In genomic region chr6:116730513-116730912, GRCh38 we compare ENCODE assay signal across 9 cellular contexts. TPM values are rescaled to one million over a fixed set of nuclear protein-coding genes. Genes with fewer than 3 reads are reported as not detected.
"Had no signal": no experiment of that assay in that cellular context is flagged by ENCODE, and none has a peak within 500 bp of the region (broad histone marks: within the 10 kb centered on the region; RNA-seq: fewer than 3 reads in every experiment).

No MANE protein-coding gene starts in this region.

- H3K9ac ChIP-seq: KMS-11 had no signal

- FAIRE-seq: HTR-8/SVneo had no signal

- H3K4me2 ChIP-seq: KMS-11 had no signal

- DNase-seq: IMR-90, KBM-7, KG1 had no signal

- H3K27ac ChIP-seq: HL-60, KMS-11 had no signal

RNA-seq across cellular contexts. Expression of gene FAM162B, which starts 35.0 kb away (rescaled TPM):
- total RNA-seq: HT-29, HT1080 had no signal
- polyA plus RNA-seq: IgD-negative memory B cell had no signal
